Comparison of ENCODE assay signal across 8 cellular contexts in genomic region chr18:54263904-54264336, GRCh38. TPM values are rescaled to one million over a fixed set of nuclear protein-coding genes. Genes with fewer than 3 reads are reported as not detected.
A peak's percentile ranks its signal among the peaks of the same experiment; 100 is the strongest.
DNase-seq lines count a peak whose midpoint lies in the region; ATAC-seq and TF ChIP-seq lines count a peak whose summit lies in the region.

No MANE protein-coding gene starts in this region.

- no peaks in the 10 kb centered on the region for H3K36me3 ChIP-seq in Loucy (ENCODE audit: insufficient read depth, low read length)
- H3K36me3 ChIP-seq in breast epithelium, result no peaks in the 10 kb centered on the region

- peak overlapping the region; percentile 65; the same call in 1 of the 2 replicates for H3K27ac ChIP-seq in C4-2B
- H3K27ac ChIP-seq in breast epithelium, result no peak overlapping the region

- H3K27me3 ChIP-seq in Loucy (ENCODE audit: insufficient read depth, low read length, poor library complexity, severe bottlenecking) (no peaks in the 10 kb centered on the region), breast epithelium (no peaks in the 10 kb centered on the region)

- no peaks in the 10 kb centered on the region for H3K9me2 ChIP-seq in Loucy (replicated peaks; ENCODE audit: low read depth, low read length)

- peak overlapping the region; percentile 0; the same call in 1 of the 2 replicates for H2AFZ ChIP-seq in Loucy (ENCODE audit: low read length)

- H3K9me3 ChIP-seq in Loucy (ENCODE audit: insufficient read depth, low read depth, low read length), result no peaks in the 10 kb centered on the region
- no peaks in the 10 kb centered on the region for H3K9me3 ChIP-seq in breast epithelium

- ATAC-seq in GM18868 (IDR thresholded peaks at IDR 0.05; ENCODE audit: unreplicated experiment) (peak; percentile 81), HG02759 (IDR thresholded peaks at IDR 0.05; ENCODE audit: unreplicated experiment) (peak; percentile 80)

- no peak overlapping the region for H3K4me3 ChIP-seq in Loucy (ENCODE audit: low read length, poor library complexity, severe bottlenecking)
- H3K4me3 ChIP-seq in breast epithelium, result no peak overlapping the region

- intact Hi-C loops in breast epithelium (cut with DNase I; ENCODE audit: low total_unique reads), result loop anchor here (5.0 kb wide), 1 partner anchor 42 kb away; the partner anchor contains the start of gene MBD2

- TF ChIP-seq CTCF in C4-2B (conservative IDR thresholded peaks at IDR 0.05), result no peak
- no peak for TF ChIP-seq CTCF in Loucy (conservative IDR thresholded peaks at IDR 0.05; ENCODE audit: low read length)
- TF ChIP-seq CTCF in breast epithelium (IDR thresholded peaks at IDR 0.05), result no peak

- H4K20me1 ChIP-seq in Loucy (ENCODE audit: insufficient read depth, low read length, poor library complexity, severe bottlenecking), result no peaks in the 10 kb centered on the region

- TF ChIP-seq POLR2A in breast epithelium (IDR thresholded peaks at IDR 0.05), result no peak

- DNase-seq in DMS 273 treated with DMSO at 0.1 percent for 48 hours (lab: John Stamatoyannopoulos, UW) (no peak), NCI-H2196 (lab: John Stamatoyannopoulos, UW; ENCODE audit: unreplicated experiment) (no peak), activated gamma-delta T cell (lab: John Stamatoyannopoulos, UW) (no peak), breast epithelium (ENCODE audit: low spot score in 2 of 2) (no peak)

- H3F3A ChIP-seq in Loucy (ENCODE audit: low read depth), result no peaks in the 10 kb centered on the region

- H3K4me1 ChIP-seq in Loucy (ENCODE audit: insufficient read depth, low read length, poor library complexity, severe bottlenecking) (peaks cover 5% of the 10 kb centered on the region), breast epithelium (no peaks in the 10 kb centered on the region)

- H3K4me2 ChIP-seq in Loucy (ENCODE audit: low read depth, low read length, poor library complexity, severe bottlenecking), result no peak overlapping the region

- H3K79me2 ChIP-seq in Loucy (ENCODE audit: insufficient read depth, low read length), result no peaks in the 10 kb centered on the region

- H3K9ac ChIP-seq in Loucy (ENCODE audit: low read depth, low read length, poor library complexity, severe bottlenecking), result no peak overlapping the region

RNA-seq across cellular contexts. Expression of gene POLI, which starts 5.4 kb away (rescaled TPM):
- 10 to 100 TPM; 46.9 to 67.6 (median 47.0) TPM for total RNA-seq in breast epithelium

RNA-seq across cellular contexts. Expression of gene MBD2, which starts 39.5 kb away (rescaled TPM):
- 10 to 100 TPM; 46.2 to 61.9 (median 50.6) TPM for total RNA-seq in breast epithelium
